Comparison of ENCODE assay signal across 6 cellular contexts in the genomic region with DNA sequence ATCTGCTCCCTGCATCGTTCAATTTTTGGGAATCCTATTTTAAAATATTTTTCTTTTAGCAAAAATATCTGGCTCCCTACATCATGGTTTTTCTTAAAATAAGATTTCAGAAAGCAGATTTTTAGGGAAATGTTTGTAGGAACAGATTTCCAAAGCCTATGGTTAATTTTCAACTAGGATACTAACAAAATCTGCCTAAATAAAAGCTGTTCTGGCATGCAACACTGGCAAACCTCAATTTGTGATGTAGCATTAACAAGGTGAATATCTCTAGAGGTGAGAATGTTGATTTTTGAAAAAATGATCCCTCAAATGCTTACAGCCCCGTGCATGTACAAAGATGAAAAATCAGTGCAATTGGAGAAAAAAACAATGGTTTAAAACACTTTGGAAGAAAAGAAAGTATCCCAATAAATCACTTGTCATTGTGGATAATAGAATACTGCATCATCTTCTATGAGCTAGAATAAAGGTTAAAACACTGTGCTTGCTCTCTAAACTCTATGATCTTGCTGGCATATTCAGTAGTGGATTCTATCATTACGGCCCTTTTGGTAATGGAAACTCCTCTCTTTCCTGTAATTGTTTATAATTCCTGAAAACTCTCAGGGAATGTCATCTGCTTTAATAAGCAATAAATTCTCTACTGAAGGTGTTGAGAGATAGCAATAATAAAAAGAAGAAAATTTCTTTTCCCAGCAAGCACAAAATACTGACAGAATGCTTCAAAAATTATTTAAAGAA.
"Had no signal": no experiment of that assay in that cellular context is flagged by ENCODE, and none has a peak within 500 bp of the region (broad histone marks: within the 10 kb centered on the region; RNA-seq: fewer than 3 reads in every experiment).

No MANE protein-coding gene starts in this region.

- H3K9ac ChIP-seq: GM23248 had no signal

- H3K4me1 Mint-ChIP-seq: H9, IgD-negative memory B cell had no signal

- H3K4me3 ChIP-seq: GM23248 had no signal

- H3K27ac ChIP-seq: GM23248 had no signal

- DNase-seq: GM23248, GOT3, H9, HCEC 1CT, KBM-7 had no signal

- H3K4me3 Mint-ChIP-seq: H9, IgD-negative memory B cell had no signal

- H3K9me3 Mint-ChIP-seq: H9 had no signal

- H3K36me3 Mint-ChIP-seq: IgD-negative memory B cell had no signal

- H2AFZ ChIP-seq: GM23248 had no signal

- H3K27ac Mint-ChIP-seq: H9, IgD-negative memory B cell had no signal
